ENCODE assay signal across 8 cellular contexts in the genomic region with DNA sequence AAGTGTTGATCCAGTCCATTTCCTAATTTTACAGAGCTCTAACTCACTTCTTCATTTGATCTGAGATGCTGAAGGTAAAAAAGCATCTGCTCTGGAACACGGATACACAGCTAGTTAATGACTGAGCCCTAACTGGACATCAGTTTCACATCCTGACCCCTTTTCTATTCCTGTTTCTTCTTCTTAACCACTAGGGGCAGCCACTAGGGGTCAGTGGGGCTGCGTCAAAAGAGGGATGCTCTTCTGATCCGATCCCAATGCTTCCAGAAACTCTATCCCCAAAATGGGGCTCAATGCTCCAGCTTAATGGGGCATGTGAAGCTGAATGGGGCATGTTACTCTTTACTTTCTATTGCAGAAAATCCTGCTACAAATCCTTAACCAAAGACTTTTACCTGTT. TPM values are rescaled to one million over a fixed set of nuclear protein-coding genes. Genes with fewer than 3 reads are reported as not detected.
DNase-seq lines count a peak whose midpoint lies in the region; ATAC-seq and TF ChIP-seq lines count a peak whose summit lies in the region.

No MANE protein-coding gene starts in this region.

- H3K4me3 Mint-ChIP-seq in naive thymus-derived CD8-positive, alpha-beta T cell = no peak overlapping the region
- no peak overlapping the region for H3K4me3 Mint-ChIP-seq in activated CD8-positive, alpha-beta T cell treated with anti-CD3 and anti-CD28 coated beads, Interleukin-2, amount 10 ng/mL, durations not matched to agents 7 days and 5 days
- no peak overlapping the region for H3K4me3 Mint-ChIP-seq in activated T-cell treated with anti-CD3 and anti-CD28 coated beads, Interleukin-2, amount 50 U/mL, for 24 hours

- H3K4me1 Mint-ChIP-seq in naive thymus-derived CD8-positive, alpha-beta T cell = no peaks in the 10 kb centered on the region
- no peaks in the 10 kb centered on the region for H3K4me1 Mint-ChIP-seq in activated CD8-positive, alpha-beta T cell treated with anti-CD3 and anti-CD28 coated beads, Interleukin-2, amount 10 ng/mL, durations not matched to agents 7 days and 5 days (ENCODE audit: low read depth)
- H3K4me1 Mint-ChIP-seq in activated T-cell treated with anti-CD3 and anti-CD28 coated beads, Interleukin-2, amount 50 U/mL, for 24 hours (ENCODE audit: low read depth) = no peaks in the 10 kb centered on the region

- in situ Hi-C loops in ACHN (cut with HindIII; ENCODE audit: low pct_ligation_motif_present, low pct_unique_long_range_greater_than_20kb, low sequenced_read_pairs) (no loop called here), GM13977 (cut with MboI; ENCODE audit: low pct_unique_long_range_greater_than_20kb, low sequenced_read_pairs, unreplicated experiment) (no loop called here)

- TF ChIP-seq CTCF in GM13977 (IDR thresholded peaks at IDR 0.05; ENCODE audit: extremely low read depth, insufficient read depth, missing control alignments) (peak; percentile 39), lower leg skin (IDR thresholded peaks at IDR 0.05) (no peak)

- POLR2A ChIA-PET in naive thymus-derived CD8-positive, alpha-beta T cell (lab: Charles Lee) = no interaction called here
- POLR2A ChIA-PET in activated CD8-positive, alpha-beta T cell treated with anti-CD3 and anti-CD28 coated beads, Interleukin-2, amount 10 ng/mL, durations not matched to agents 7 days and 5 days (lab: Charles Lee) = no interaction called here

- no peak for ATAC-seq in naive thymus-derived CD8-positive, alpha-beta T cell
- ATAC-seq in activated CD8-positive, alpha-beta T cell treated with anti-CD3 and anti-CD28 coated beads, Interleukin-2, amount 10 ng/mL, durations not matched to agents 7 days and 5 days = no peak

- TF ChIP-seq POLR2A in lower leg skin (IDR thresholded peaks at IDR 0.05) = no peak

- H3K9me3 Mint-ChIP-seq in naive thymus-derived CD8-positive, alpha-beta T cell = no peaks in the 10 kb centered on the region
- no peaks in the 10 kb centered on the region for H3K9me3 Mint-ChIP-seq in activated CD8-positive, alpha-beta T cell treated with anti-CD3 and anti-CD28 coated beads, Interleukin-2, amount 10 ng/mL, durations not matched to agents 7 days and 5 days (ENCODE audit: insufficient read depth)
- H3K9me3 Mint-ChIP-seq in activated T-cell treated with anti-CD3 and anti-CD28 coated beads, Interleukin-2, amount 50 U/mL, for 24 hours = no peaks in the 10 kb centered on the region

- H3K4me3 ChIP-seq in lower leg skin (ENCODE audit: low read depth, poor library complexity, severe bottlenecking) = no peak overlapping the region

- no peak overlapping the region for H3K27ac Mint-ChIP-seq in naive thymus-derived CD8-positive, alpha-beta T cell
- no peak overlapping the region for H3K27ac Mint-ChIP-seq in activated CD8-positive, alpha-beta T cell treated with anti-CD3 and anti-CD28 coated beads, Interleukin-2, amount 10 ng/mL, durations not matched to agents 7 days and 5 days
- no peak overlapping the region for H3K27ac Mint-ChIP-seq in activated T-cell treated with anti-CD3 and anti-CD28 coated beads, Interleukin-2, amount 50 U/mL, for 24 hours

- DNase-seq in ACHN (peak; percentile 34), GM13977 (ENCODE audit: low spot score) (peak; percentile 17), OCI-M1 (lab: John Stamatoyannopoulos, UW) (peak; percentile 28), germinal center (ENCODE audit: low spot score) (peak; percentile 3), lower leg skin (ENCODE audit: low spot score in 2 of 2) (no peak)
- DNase-seq in naive thymus-derived CD8-positive, alpha-beta T cell = no peak
- no peak for DNase-seq in activated CD8-positive, alpha-beta T cell treated with anti-CD3 and anti-CD28 coated beads, Interleukin-2, amount 10 ng/mL, durations not matched to agents 7 days and 5 days
- no peak for DNase-seq in activated T-cell treated with anti-CD3 and anti-CD28 coated beads, Interleukin-2, amount 50 U/mL, for 24 hours

- intact Hi-C loops in lower leg skin (cut with DNase I; ENCODE audit: low total_unique reads) = no loop called here

- H3K27me3 Mint-ChIP-seq in naive thymus-derived CD8-positive, alpha-beta T cell = no peaks in the 10 kb centered on the region
- no peaks in the 10 kb centered on the region for H3K27me3 Mint-ChIP-seq in activated CD8-positive, alpha-beta T cell treated with anti-CD3 and anti-CD28 coated beads, Interleukin-2, amount 10 ng/mL, durations not matched to agents 7 days and 5 days (ENCODE audit: low read depth)
- H3K27me3 Mint-ChIP-seq in activated T-cell treated with anti-CD3 and anti-CD28 coated beads, Interleukin-2, amount 50 U/mL, for 24 hours = peaks cover 13% of the 10 kb centered on the region

- 43 to 65% methylated on average over 3 of the region's 3 CpGs for WGBS in lower leg skin, 2 donors

- peaks cover 0 to 2% (median 0%) of the 10 kb centered on the region in 3 donors for H3K36me3 Mint-ChIP-seq in naive thymus-derived CD8-positive, alpha-beta T cell
- H3K36me3 Mint-ChIP-seq in activated CD8-positive, alpha-beta T cell treated with anti-CD3 and anti-CD28 coated beads, Interleukin-2, amount 10 ng/mL, durations not matched to agents 7 days and 5 days (ENCODE audit: low read depth) = no peaks in the 10 kb centered on the region
- no peaks in the 10 kb centered on the region for H3K36me3 Mint-ChIP-seq in activated T-cell treated with anti-CD3 and anti-CD28 coated beads, Interleukin-2, amount 50 U/mL, for 24 hours (ENCODE audit: low read depth)

- CTCF ChIA-PET in activated CD8-positive, alpha-beta T cell treated with anti-CD3 and anti-CD28 coated beads, Interleukin-2, amount 10 ng/mL, durations not matched to agents 7 days and 5 days (lab: Charles Lee) = interaction anchor here (0.7 to 1.0 kb wide), 2 partner anchors 27 to 32 kb away, joined by 3 read pairs; no protein-coding TSS in a partner anchor

RNA-seq across cellular contexts. Expression of a gene that starts 33.4 kb away (rescaled TPM):
- total RNA-seq in naive thymus-derived CD8-positive, alpha-beta T cell = 10 to 100 TPM; 45.7 to 53.0 TPM
- polyA plus RNA-seq in naive thymus-derived CD8-positive, alpha-beta T cell = 1 to 10 TPM; 6.5 to 9.2 (median 7.9) TPM
- 10 to 100 TPM; 21.7 to 23.6 TPM for total RNA-seq in activated CD8-positive, alpha-beta T cell treated with anti-CD3 and anti-CD28 coated beads, Interleukin-2, amount 10 ng/mL, durations not matched to agents 7 days and 5 days
- total RNA-seq in lower leg skin = 10 to 100 TPM in 3 of 4 donors, 1 to 10 TPM in 1; 8.7 to 17.6 (median 14.1) TPM

Comparison
In these comparisons a context has a peak if more than half of its experiments do, and no peak if none do; other contexts are left out.
1. DNase-seq: peak in ACHN (single experiment), GM13977 (single experiment), OCI-M1 (single experiment) and germinal center (single experiment); none in naive thymus-derived CD8-positive, alpha-beta T cell (0 of 10), activated CD8-positive, alpha-beta T cell treated with anti-CD3 and anti-CD28 coated beads, Interleukin-2, amount 10 ng/mL, durations not matched to agents 7 days and 5 days (single experiment), activated T-cell treated with anti-CD3 and anti-CD28 coated beads, Interleukin-2, amount 50 U/mL, for 24 hours (single experiment) and lower leg skin (0 of 2).